In the genomic region with DNA sequence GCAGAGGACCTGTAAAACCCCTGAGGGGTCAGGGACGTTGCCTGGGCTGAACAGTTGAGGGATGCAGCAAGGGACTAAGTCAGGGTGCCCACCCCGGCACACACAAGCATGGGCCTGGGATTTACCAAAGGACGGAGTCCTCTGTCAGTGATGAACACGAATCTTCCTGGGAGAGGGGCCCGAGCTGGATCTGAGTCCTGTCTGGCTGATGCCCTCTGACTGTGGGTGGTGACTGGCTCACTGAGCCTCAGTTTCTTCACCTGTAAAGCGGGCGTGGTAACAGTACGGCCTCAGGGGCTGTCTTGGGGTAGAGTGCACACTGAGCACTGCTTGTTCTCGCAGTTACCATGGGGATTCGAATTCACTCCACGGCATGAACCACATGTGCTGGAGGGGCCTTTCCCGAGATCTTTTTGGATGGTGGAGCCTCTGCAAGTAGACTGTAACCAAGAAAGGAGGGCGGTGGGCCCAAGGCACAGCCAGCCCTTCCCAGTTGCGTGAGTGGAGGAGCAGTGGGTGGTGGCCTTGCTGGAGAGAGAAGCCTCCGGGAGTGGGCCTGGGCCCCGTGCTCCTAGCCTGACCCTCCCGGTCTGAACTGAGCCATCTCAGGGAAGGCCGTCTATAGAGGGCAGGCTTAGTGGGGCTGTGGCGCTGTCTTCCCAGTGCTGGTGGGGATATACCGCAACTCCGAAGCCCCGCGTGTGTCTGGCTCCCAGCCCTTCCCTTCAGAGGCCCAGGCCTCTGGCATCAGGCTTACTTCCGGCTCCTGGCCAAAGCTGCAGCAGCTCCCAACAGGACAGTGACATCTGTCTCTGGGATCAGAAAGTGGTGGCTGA, we compare ENCODE assay signal across 19 cellular contexts.
DNase-seq lines count a peak whose midpoint lies in the region; ATAC-seq and TF ChIP-seq lines count a peak whose summit lies in the region.
"Had no signal": no experiment of that assay in that cellular context is flagged by ENCODE, and none has a peak within 500 bp of the region (broad histone marks: within the 10 kb centered on the region; RNA-seq: fewer than 3 reads in every experiment).

No MANE protein-coding gene starts in this region.

- peak overlapping the region; percentile 66 for H3K27ac Mint-ChIP-seq in nephron progenitor cell
- H3K27ac Mint-ChIP-seq: activated CD4-positive, alpha-beta T cell treated with anti-CD3 and anti-CD28 coated beads, Interleukin-2, amount 10 ng/mL, durations not matched to agents 7 days and 5 days; CD8-positive, alpha-beta memory T cell had no signal

- no peak overlapping the region for H3K4me2 ChIP-seq in MM.1S (ENCODE audit: low read depth, low read length)

- DNase-seq in Right ventricle myocardium inferior (ENCODE audit: missing footprints) (no peak), left ventricle myocardium superior (no peak), coronary artery (ENCODE audit: low spot score) (peak; percentile 57), nephron progenitor cell (no peak), vagina (ENCODE audit: extremely low spot score in 2 of 2) (peak; percentile 78 to 90), MM.1S (no peak), HUDEP-2 (lab: John Stamatoyannopoulos, UW; ENCODE audit: unreplicated experiment in 76 of 76) (no peak)
- DNase-seq: ACHN; activated CD4-positive, alpha-beta T cell treated with anti-CD3 and anti-CD28 coated beads, Interleukin-2, amount 10 ng/mL, durations not matched to agents 7 days and 5 days; amygdala; EL; KBM-7; NCI-H1105 treated with DMSO at 0.1 percent for 48 hours; SHP77 treated with DMSO at 0.1 percent for 48 hours; stimulated activated CD4-positive, alpha-beta T cell treated with anti-CD3 and anti-CD28 coated beads, Interleukin-4, amount 100 ng/mL, for 4 hours; T1000; upper lobe of left lung had no signal

- TF ChIP-seq POLR2A in vagina (IDR thresholded peaks at IDR 0.05) = no peak

- H3K9me3 ChIP-seq in vagina (no peaks in the 10 kb centered on the region), MM.1S (replicated peaks; ENCODE audit: insufficient read depth, low read length) (no peaks in the 10 kb centered on the region)
- H3K9me3 ChIP-seq: upper lobe of left lung had no signal

- peaks cover 2% of the 10 kb centered on the region for H3K9me3 Mint-ChIP-seq in nephron progenitor cell
- H3K9me3 Mint-ChIP-seq: activated CD4-positive, alpha-beta T cell treated with anti-CD3 and anti-CD28 coated beads, Interleukin-2, amount 10 ng/mL, durations not matched to agents 7 days and 5 days; CD8-positive, alpha-beta memory T cell had no signal

- intact Hi-C loops in Right ventricle myocardium inferior (cut with DNase I) (no loop called here), left ventricle myocardium superior (cut with micrococcal nuclease) (no loop called here), vagina (cut with DNase I) (no loop called here)

- no peaks in the 10 kb centered on the region for H3F3A ChIP-seq in MM.1S (ENCODE audit: insufficient read depth, low read length)

- no peaks in the 10 kb centered on the region for H3K79me2 ChIP-seq in MM.1S (ENCODE audit: low read length)

- peaks cover 16% of the 10 kb centered on the region for H3K4me1 Mint-ChIP-seq in nephron progenitor cell
- H3K4me1 Mint-ChIP-seq: activated CD4-positive, alpha-beta T cell treated with anti-CD3 and anti-CD28 coated beads, Interleukin-2, amount 10 ng/mL, durations not matched to agents 7 days and 5 days; CD8-positive, alpha-beta memory T cell had no signal

- TF ChIP-seq CTCF in coronary artery (IDR thresholded peaks at IDR 0.05) (no peak), nephron progenitor cell (IDR thresholded peaks at IDR 0.05) (no peak), vagina (IDR thresholded peaks at IDR 0.05) (no peak), MM.1S (IDR thresholded peaks at IDR 0.05; ENCODE audit: low read length) (no peak)

- H3K36me3 Mint-ChIP-seq in nephron progenitor cell (ENCODE audit: low read depth) = no peaks in the 10 kb centered on the region
- H3K36me3 Mint-ChIP-seq: CD8-positive, alpha-beta memory T cell had no signal

- no peak overlapping the region for H3K4me3 Mint-ChIP-seq in nephron progenitor cell
- H3K4me3 Mint-ChIP-seq: activated CD4-positive, alpha-beta T cell treated with anti-CD3 and anti-CD28 coated beads, Interleukin-2, amount 10 ng/mL, durations not matched to agents 7 days and 5 days; CD8-positive, alpha-beta memory T cell had no signal

- no peak overlapping the region for H3K27ac ChIP-seq in coronary artery
- no peak overlapping the region for H3K27ac ChIP-seq in vagina
- no peak overlapping the region for H3K27ac ChIP-seq in MM.1S (ENCODE audit: low read length)
- H3K27ac ChIP-seq: upper lobe of left lung had no signal

- H3K9ac ChIP-seq in MM.1S (ENCODE audit: low read length) = no peak overlapping the region

- no peaks in the 10 kb centered on the region for H3K9me2 ChIP-seq in MM.1S (replicated peaks; ENCODE audit: insufficient read depth, low read length)

- no peaks in the 10 kb centered on the region for H4K20me1 ChIP-seq in MM.1S (ENCODE audit: insufficient read depth, low read length)

- H3K27me3 ChIP-seq in vagina (no peaks in the 10 kb centered on the region), MM.1S (replicated peaks; ENCODE audit: insufficient read depth, low read length) (no peaks in the 10 kb centered on the region)
- H3K27me3 ChIP-seq: upper lobe of left lung had no signal

- no peak overlapping the region for H3K4me3 ChIP-seq in coronary artery
- no peak overlapping the region for H3K4me3 ChIP-seq in vagina
- H3K4me3 ChIP-seq in MM.1S (ENCODE audit: low read length) = no peak overlapping the region
- H3K4me3 ChIP-seq: upper lobe of left lung had no signal

- peaks cover 13% of the 10 kb centered on the region for H3K27me3 Mint-ChIP-seq in nephron progenitor cell (ENCODE audit: low read depth, poor library complexity)
- H3K27me3 Mint-ChIP-seq: activated CD4-positive, alpha-beta T cell treated with anti-CD3 and anti-CD28 coated beads, Interleukin-2, amount 10 ng/mL, durations not matched to agents 7 days and 5 days had no signal

- peaks cover 20% of the 10 kb centered on the region for H3K4me1 ChIP-seq in vagina
- no peaks in the 10 kb centered on the region for H3K4me1 ChIP-seq in MM.1S (ENCODE audit: low read length)

- H2AFZ ChIP-seq in MM.1S (ENCODE audit: low read length) = no peak overlapping the region

- H3K36me3 ChIP-seq in vagina (no peaks in the 10 kb centered on the region), MM.1S (replicated peaks; ENCODE audit: insufficient read depth, low read length) (no peaks in the 10 kb centered on the region)
- H3K36me3 ChIP-seq: upper lobe of left lung had no signal

- ATAC-seq in Right ventricle myocardium inferior (peak; percentile 49), left ventricle myocardium superior (no peak), HG02610 (IDR thresholded peaks at IDR 0.05; ENCODE audit: unreplicated experiment) (no peak)

Comparison
In these comparisons a context has a peak if more than half of its experiments do, and no peak if none do; other contexts are left out.
1. DNase-seq: peak in coronary artery (single experiment) and vagina (2 of 2); none in Right ventricle myocardium inferior (single experiment), left ventricle myocardium superior (single experiment), nephron progenitor cell (single experiment), MM.1S (single experiment) and HUDEP-2 (0 of 76).